In genomic region chr14:77377502-77377844, GRCh38 we compare ENCODE assay signal across 9 cellular contexts. TPM values are rescaled to one million over a fixed set of nuclear protein-coding genes. Genes with fewer than 3 reads are reported as not detected.
DNase-seq lines count a peak whose midpoint lies in the region; ATAC-seq and TF ChIP-seq lines count a peak whose summit lies in the region.
"Had no signal": no experiment of that assay in that cellular context is flagged by ENCODE, and none has a peak within 500 bp of the region (broad histone marks: within the 10 kb centered on the region; RNA-seq: fewer than 3 reads in every experiment).

No MANE protein-coding gene starts in this region.

- CTCF ChIA-PET in CD4-positive, alpha-beta T cell (lab: Charles Lee): interaction anchor here (1.1 to 1.9 kb wide), 2 partner anchors 57 to 61 kb away, joined by 4 to 6 read pairs; partner anchors contain the start of genes GSTZ1 and POMT2

- H2AFZ ChIP-seq in neuron (ENCODE audit: low read depth, low read length): peak overlapping the region; percentile 93

- H3K4me1 ChIP-seq in neuron (ENCODE audit: insufficient read depth, low read length): peaks cover 20% of the 10 kb centered on the region

- no peaks in the 10 kb centered on the region for H3K36me3 ChIP-seq in neuron (ENCODE audit: insufficient read depth, low read length)

- H3K9me3 Mint-ChIP-seq in CD4-positive, alpha-beta T cell: no peaks in the 10 kb centered on the region
- H3K9me3 Mint-ChIP-seq: nephron had no signal

- H3K4me3 ChIP-seq in epithelial cell of esophagus (ENCODE audit: low read length): peak overlapping the region; percentile 91
- H3K4me3 ChIP-seq in neuron (ENCODE audit: low read length): peak overlapping the region; percentile 91

- no peaks in the 10 kb centered on the region for H3K27me3 Mint-ChIP-seq in CD4-positive, alpha-beta T cell

- H3K36me3 Mint-ChIP-seq in CD4-positive, alpha-beta T cell (ENCODE audit: low read depth): peaks cover 7% of the 10 kb centered on the region

- peak; percentile 17 for ATAC-seq in CD4-positive, alpha-beta T cell (ENCODE audit: poor library complexity)

- H3K27ac Mint-ChIP-seq in CD4-positive, alpha-beta T cell: no peak overlapping the region
- H3K27ac Mint-ChIP-seq: nephron had no signal

- H3K4me3 Mint-ChIP-seq in CD4-positive, alpha-beta T cell: no peak overlapping the region
- H3K4me3 Mint-ChIP-seq: nephron had no signal

- H3K9me3 ChIP-seq in CD4-positive, alpha-beta T cell (ENCODE audit: control insufficient read depth, low read length): no peaks in the 10 kb centered on the region
- no peaks in the 10 kb centered on the region for H3K9me3 ChIP-seq in neuron (ENCODE audit: low read length)

- no peak for TF ChIP-seq CTCF in CD4-positive, alpha-beta T cell (IDR thresholded peaks at IDR 0.05)
- no peak for TF ChIP-seq CTCF in epithelial cell of esophagus (IDR thresholded peaks at IDR 0.05; ENCODE audit: insufficient read depth, low read depth, low read length, missing control alignments)

- DNase-seq in CD4-positive, alpha-beta T cell: no peak
- DNase-seq in LHCN-M2 (ENCODE audit: low read depth): peak; percentile 8
- no peak for DNase-seq in epithelial cell of esophagus (ENCODE audit: low read depth)
- DNase-seq in NCI-H526 (lab: John Stamatoyannopoulos, UW): no peak
- DNase-seq in NCI-H2081 (lab: John Stamatoyannopoulos, UW): no peak
- no peak for DNase-seq in OCI-M2 (lab: John Stamatoyannopoulos, UW; ENCODE audit: unreplicated experiment)
- DNase-seq in activated CD4-positive, alpha-beta T cell treated with anti-CD3 and anti-CD28 coated beads for 48 hours: no peak

- POLR2A ChIA-PET in CD4-positive, alpha-beta T cell (lab: Charles Lee): interaction anchor here (0.7 to 1.9 kb wide), 10 partner anchors 10 to 564 kb away, joined by 3 to 30 read pairs (median 4); partner anchors contain the start of genes AHSA1, ALKBH1, ANGEL1 and GSTZ1

- no peaks in the 10 kb centered on the region for H3K27me3 ChIP-seq in CD4-positive, alpha-beta T cell (ENCODE audit: control insufficient read depth, insufficient read depth, low read length)
- H3K27me3 ChIP-seq in neuron (ENCODE audit: insufficient read depth, low read length): no peaks in the 10 kb centered on the region

- H3K27ac ChIP-seq in CD4-positive, alpha-beta T cell (ENCODE audit: low read depth, low read length): peak overlapping the region; percentile 67

- intact Hi-C loops in CD4-positive, alpha-beta T cell (cut with DNase I, micrococcal nuclease): loop anchor here (1.0 to 10.0 kb wide), 8 partner anchors 57 to 565 kb away; partner anchors contain the start of genes VIPAS39 (in 2 of the 2), ALKBH1 (in 1 of the 2), ANGEL1 (in 1 of the 2) and CIPC (in 1 of the 2)

- peaks cover 38% of the 10 kb centered on the region for H3K4me1 Mint-ChIP-seq in CD4-positive, alpha-beta T cell (ENCODE audit: low read depth)

RNA-seq across cellular contexts. Expression of gene SAMD15, which starts 0.3 kb away (rescaled TPM):
- total RNA-seq in CD4-positive, alpha-beta T cell: under 1 TPM in 1 of 2 experiments, not detected in 1; 0.34 TPM
- total RNA-seq in LHCN-M2 (2014; rRNA removed): 1.7 and 5.0 TPM in 2 replicates
- 0.56 TPM for polyA plus RNA-seq in LHCN-M2 (2012)

RNA-seq across cellular contexts. Expression of gene TMED8, which starts 0.6 kb away (rescaled TPM):
- 1 to 10 TPM; 4.9 to 5.1 TPM for total RNA-seq in CD4-positive, alpha-beta T cell
- 12.1 and 12.9 TPM in 2 replicates for total RNA-seq in LHCN-M2 (2014; rRNA removed)
- polyA plus RNA-seq in LHCN-M2 (2012): 2.9 TPM

RNA-seq across cellular contexts. Expression of gene NOXRED1, which starts 45.9 kb away (rescaled TPM):
- under 1 TPM; 0.16 to 0.42 TPM for total RNA-seq in CD4-positive, alpha-beta T cell
- 0.06 TPM in 1 of 2 replicates, not detected in the other for total RNA-seq in LHCN-M2 (2014; rRNA removed)
- polyA plus RNA-seq in LHCN-M2 (2012): 0.06 TPM

RNA-seq across cellular contexts. Expression of gene GSTZ1, which starts 56.6 kb away (rescaled TPM):
- 1 to 10 TPM; 5.6 to 5.7 TPM for total RNA-seq in CD4-positive, alpha-beta T cell
- 25.8 and 27.7 TPM in 2 replicates for total RNA-seq in LHCN-M2 (2014; rRNA removed)
- 24.1 TPM for polyA plus RNA-seq in LHCN-M2 (2012)

RNA-seq across cellular contexts. Expression of gene POMT2, which starts 56.8 kb away (rescaled TPM):
- total RNA-seq in CD4-positive, alpha-beta T cell: 1 to 10 TPM; 7.6 to 8.2 TPM
- 12.2 and 15.0 TPM in 2 replicates for total RNA-seq in LHCN-M2 (2014; rRNA removed)
- 16.3 TPM for polyA plus RNA-seq in LHCN-M2 (2012)
